In genomic region chr16:89190150-89190958, GRCh38 we compare ENCODE assay signal across 20 cellular contexts. TPM values are rescaled to one million over a fixed set of nuclear protein-coding genes. Genes with fewer than 3 reads are reported as not detected.
A peak's percentile ranks its signal among the peaks of the same experiment; 100 is the strongest.
DNase-seq lines count a peak whose midpoint lies in the region; ATAC-seq and TF ChIP-seq lines count a peak whose summit lies in the region.
"Had no signal": no experiment of that assay in that cellular context is flagged by ENCODE, and none has a peak within 500 bp of the region (broad histone marks: within the 10 kb centered on the region; RNA-seq: fewer than 3 reads in every experiment).

No MANE protein-coding gene starts in this region.

- H3K36me3 ChIP-seq in left ventricle myocardium inferior = no peaks in the 10 kb centered on the region
- H3K36me3 ChIP-seq in lower lobe of right lung = no peaks in the 10 kb centered on the region
- H3K36me3 ChIP-seq in aorta (ENCODE audit: control insufficient read depth in 1 of 2, insufficient read depth in 2 of 2, low read length in 1 of 2) = no peaks in the 10 kb centered on the region
- H3K36me3 ChIP-seq: breast epithelium had no signal

- WGBS in aorta, 2 donors = 65 to 68% methylated on average over 28 of the region's 28 CpGs

- H3K27ac Mint-ChIP-seq in T-helper 17 cell = peak overlapping the region; percentile 59
- H3K27ac Mint-ChIP-seq: activated CD4-positive, alpha-beta T cell treated with anti-CD3 and anti-CD28 coated beads, Interleukin-2, amount 10 ng/mL, durations not matched to agents 24 days and 14 days had no signal

- TF ChIP-seq CTCF in left ventricle myocardium inferior (IDR thresholded peaks at IDR 0.05; ENCODE audit: borderline replicate concordance) (no peak), lower lobe of right lung (IDR thresholded peaks at IDR 0.05) (no peak)

- ATAC-seq in Right ventricle myocardium superior (ENCODE audit: poor library complexity) (no peak), T-helper 17 cell (no peak), lower lobe of right lung (no peak), aorta (ENCODE audit: low FRiP score) (no peak), GM18519 (IDR thresholded peaks at IDR 0.05; ENCODE audit: low FRiP score, unreplicated experiment) (no peak)

- intact Hi-C loops in Right ventricle myocardium superior (cut with DNase I) = no loop called here
- intact Hi-C loops in left ventricle myocardium inferior (cut with micrococcal nuclease) = no loop called here
- intact Hi-C loops in lower lobe of right lung (cut with DNase I) = no loop called here
- intact Hi-C loops in aorta (cut with DNase I) = no loop called here

- no peaks in the 10 kb centered on the region for H3K27me3 Mint-ChIP-seq in T-helper 17 cell
- H3K27me3 Mint-ChIP-seq: activated CD4-positive, alpha-beta T cell treated with anti-CD3 and anti-CD28 coated beads, Interleukin-2, amount 10 ng/mL, durations not matched to agents 24 days and 14 days had no signal

- peaks cover 11% of the 10 kb centered on the region for H3K4me1 ChIP-seq in left ventricle myocardium inferior
- H3K4me1 ChIP-seq in lower lobe of right lung = peaks cover 5% of the 10 kb centered on the region
- H3K4me1 ChIP-seq in aorta (ENCODE audit: control insufficient read depth in 1 of 2, insufficient read depth in 2 of 2, low read length in 2 of 2) = no peaks in the 10 kb centered on the region

- no peak overlapping the region for H3K4me3 Mint-ChIP-seq in T-helper 17 cell
- H3K4me3 Mint-ChIP-seq: activated CD4-positive, alpha-beta T cell treated with anti-CD3 and anti-CD28 coated beads, Interleukin-2, amount 10 ng/mL, durations not matched to agents 24 days and 14 days had no signal

- DNase-seq in Right ventricle myocardium superior (peak; percentile 35), left ventricle myocardium inferior (no peak), T-helper 17 cell (no peak), lower lobe of right lung (peak; percentile 39), aorta (peak; percentile 44 to 64), NCI-H1105 (lab: John Stamatoyannopoulos, UW) (no peak)
- DNase-seq: activated CD4-positive, alpha-beta T cell treated with anti-CD3 and anti-CD28 coated beads, Interleukin-2, amount 10 ng/mL, durations not matched to agents 24 days and 14 days; COR-L47; cortex of kidney; hypothalamus; NCI-H1092 treated with DMSO at 0.1 percent for 48 hours; NCI-H2107; NCI-H510A had no signal

- H3K4me3 ChIP-seq in left ventricle myocardium inferior = no peak overlapping the region
- no peak overlapping the region for H3K4me3 ChIP-seq in lower lobe of right lung
- no peak overlapping the region for H3K4me3 ChIP-seq in aorta (ENCODE audit: low read length in 2 of 2)
- H3K4me3 ChIP-seq: breast epithelium had no signal

- H3K9me3 ChIP-seq in left ventricle myocardium inferior (replicated peaks) (no peaks in the 10 kb centered on the region), T-helper 17 cell (ENCODE audit: control insufficient read depth, low read length, poor library complexity, severe bottlenecking) (no peaks in the 10 kb centered on the region), lower lobe of right lung (no peaks in the 10 kb centered on the region), aorta (ENCODE audit: control insufficient read depth, low read length) (no peaks in the 10 kb centered on the region)
- H3K9me3 ChIP-seq: breast epithelium had no signal

- no peaks in the 10 kb centered on the region for H3K36me3 Mint-ChIP-seq in T-helper 17 cell (ENCODE audit: low read depth)

- no peaks in the 10 kb centered on the region for H3K4me1 Mint-ChIP-seq in T-helper 17 cell

- H3K27me3 ChIP-seq in left ventricle myocardium inferior (ENCODE audit: low read depth) = peaks cover 16% of the 10 kb centered on the region
- no peaks in the 10 kb centered on the region for H3K27me3 ChIP-seq in lower lobe of right lung (ENCODE audit: low read depth)
- no peaks in the 10 kb centered on the region for H3K27me3 ChIP-seq in aorta (ENCODE audit: control insufficient read depth in 1 of 2, insufficient read depth in 2 of 2, low read length in 1 of 2)

- no peak overlapping the region for H3K27ac ChIP-seq in left ventricle myocardium inferior (replicated peaks)
- H3K27ac ChIP-seq in lower lobe of right lung = no peak overlapping the region
- no peak overlapping the region for H3K27ac ChIP-seq in aorta (ENCODE audit: low read depth in 1 of 2, low read length in 2 of 2)
- H3K27ac ChIP-seq: breast epithelium had no signal

RNA-seq across cellular contexts. Expression of gene SLC22A31, which starts 10.0 kb away (rescaled TPM):
- total RNA-seq in Right ventricle myocardium superior (not detected), left ventricle myocardium inferior (not detected), T-helper 17 cell (under 1 TPM; 0.52 to 0.76 TPM), lower lobe of right lung (132 TPM), aorta (1 to 10 TPM in 1 of 2 donors, not detected in 1; 4.0 TPM)
- 1 to 10 TPM in 1 of 2 donors, under 1 TPM in 1; 0.75 to 2.9 TPM for polyA plus RNA-seq in aorta
- total RNA-seq: breast epithelium, HT-29, renal cortical epithelial cell, temporal lobe had no signal
- polyA plus RNA-seq: neural cell had no signal

RNA-seq across cellular contexts. Expression of gene CDH15, which starts 18.8 kb away (rescaled TPM):
- total RNA-seq in Right ventricle myocardium superior = not detected
- total RNA-seq in left ventricle myocardium inferior = not detected
- under 1 TPM in 1 of 2 donors, not detected in 1; 0.12 TPM for total RNA-seq in T-helper 17 cell
- total RNA-seq in lower lobe of right lung = 0.50 TPM
- total RNA-seq in aorta = under 1 TPM in 1 of 2 donors, not detected in 1; 0.21 TPM
- under 1 TPM in 1 of 2 donors, not detected in 1; 0.08 TPM for polyA plus RNA-seq in aorta
- total RNA-seq: activated CD4-positive, alpha-beta T cell treated with anti-CD3 and anti-CD28 coated beads, Interleukin-2, amount 10 ng/mL, durations not matched to agents 24 days and 14 days; breast epithelium; HT-29; mesenteric fat pad; renal cortical epithelial cell had no signal
- polyA plus RNA-seq: neural cell had no signal

RNA-seq across cellular contexts. Expression of gene ZNF778, which starts 27.1 kb away (rescaled TPM):
- total RNA-seq in Right ventricle myocardium superior = 9.9 TPM
- 8.7 TPM for total RNA-seq in left ventricle myocardium inferior
- total RNA-seq in T-helper 17 cell = 1 to 10 TPM; 4.1 to 8.1 TPM
- 9.7 TPM for total RNA-seq in lower lobe of right lung
- 10 to 100 TPM; 12.7 to 14.9 TPM for total RNA-seq in aorta
- 1 to 10 TPM; 2.6 to 3.2 TPM for polyA plus RNA-seq in aorta

Comparison
In these comparisons a context has a peak if more than half of its experiments do, and no peak if none do; other contexts are left out.
1. DNase-seq: peak in Right ventricle myocardium superior (single experiment), lower lobe of right lung (single experiment) and aorta (2 of 2); none in left ventricle myocardium inferior (single experiment), T-helper 17 cell (0 of 3) and NCI-H1105 (single experiment).
2. RNA of gene SLC22A31, which starts 10.0 kb away (total RNA-seq): 132 TPM in lower lobe of right lung (single experiment); 4.0 TPM in aorta, 0.52 to 0.76 TPM in T-helper 17 cell, not detected in left ventricle myocardium inferior (single experiment) and not detected in Right ventricle myocardium superior (single experiment); every median in the first group is over 10 times any median in the second.